In the genomic region with DNA sequence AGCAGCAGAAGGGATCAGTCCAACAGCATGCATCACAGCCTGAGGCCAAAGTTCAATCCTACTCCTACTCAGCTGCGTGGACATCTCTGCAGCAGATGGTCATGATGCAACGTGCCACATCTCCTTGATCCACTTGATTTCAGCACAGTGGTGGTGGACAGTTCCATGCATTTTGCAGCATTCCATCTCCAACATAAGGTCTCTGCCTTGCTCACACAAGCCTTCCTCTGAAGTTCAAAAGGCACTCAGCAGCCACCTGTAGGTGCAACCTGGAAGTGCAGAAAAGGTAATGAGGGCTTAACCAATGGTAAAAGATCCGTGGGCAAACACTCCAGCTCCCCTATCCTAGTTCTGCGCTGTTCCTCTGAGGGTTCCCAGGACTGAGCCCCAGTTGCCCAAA, we compare ENCODE assay signal across 9 cellular contexts. TPM values are rescaled to one million over a fixed set of nuclear protein-coding genes. Genes with fewer than 3 reads are reported as not detected.
DNase-seq lines count a peak whose midpoint lies in the region; ATAC-seq and TF ChIP-seq lines count a peak whose summit lies in the region.
"Had no signal": no experiment of that assay in that cellular context is flagged by ENCODE, and none has a peak within 500 bp of the region (broad histone marks: within the 10 kb centered on the region; RNA-seq: fewer than 3 reads in every experiment).

No MANE protein-coding gene starts in this region.

- H3K27ac ChIP-seq in left ventricle myocardium inferior (replicated peaks) (no peak overlapping the region), upper lobe of right lung (no peak overlapping the region)

- no peaks in the 10 kb centered on the region for H3K9me3 ChIP-seq in left ventricle myocardium inferior (replicated peaks)
- no peaks in the 10 kb centered on the region for H3K9me3 ChIP-seq in upper lobe of right lung

- H3K4me1 ChIP-seq in left ventricle myocardium inferior (no peaks in the 10 kb centered on the region), upper lobe of right lung (no peaks in the 10 kb centered on the region)

- H3K36me3 ChIP-seq in left ventricle myocardium inferior (no peaks in the 10 kb centered on the region), upper lobe of right lung (no peaks in the 10 kb centered on the region)

- H3K4me3 ChIP-seq in left ventricle myocardium inferior (no peak overlapping the region), foreskin fibroblast (ENCODE audit: low read depth in 1 of 2, low read length in 2 of 2) (no peak overlapping the region), upper lobe of right lung (no peak overlapping the region)

- DNase-seq in left ventricle myocardium inferior (no peak), cardiac septum (ENCODE audit: low spot score) (no peak), RPMI8226 (peak; percentile 14), foreskin fibroblast (peak; percentile 28 to 62), upper lobe of right lung (no peak), GM19238 (ENCODE audit: insufficient read length, low spot score) (no peak), NCI-H2029 (lab: John Stamatoyannopoulos, UW) (no peak)
- DNase-seq: stimulated activated naive CD8-positive, alpha-beta T cell treated with anti-CD3 and anti-CD28 coated beads, Interleukin-15, Interleukin-2, amounts not matched to agents 100 U/mL and 50 U/mL, for 24 hours had no signal

- TF ChIP-seq CTCF in left ventricle myocardium inferior (IDR thresholded peaks at IDR 0.05; ENCODE audit: borderline replicate concordance), result peak; percentile 27
- TF ChIP-seq CTCF in foreskin fibroblast (IDR thresholded peaks at IDR 0.05; ENCODE audit: low read depth, low read length), result no peak
- peak; percentile 16 for TF ChIP-seq CTCF in upper lobe of right lung (IDR thresholded peaks at IDR 0.05)

- intact Hi-C loops in left ventricle myocardium inferior (cut with micrococcal nuclease) (no loop called here), cardiac septum (cut with DNase I) (no loop called here), upper lobe of right lung (cut with DNase I) (no loop called here)

- peaks cover 42% of the 10 kb centered on the region for H3K27me3 ChIP-seq in left ventricle myocardium inferior (ENCODE audit: low read depth)
- no peaks in the 10 kb centered on the region for H3K27me3 ChIP-seq in upper lobe of right lung

- peak; percentile 62 for ATAC-seq in upper lobe of right lung
- ATAC-seq in GM21360 (IDR thresholded peaks at IDR 0.05; ENCODE audit: unreplicated experiment), result no peak
- ATAC-seq: stimulated activated naive CD8-positive, alpha-beta T cell treated with anti-CD3 and anti-CD28 coated beads, Interleukin-15, Interleukin-2, amounts not matched to agents 100 U/mL and 50 U/mL, for 24 hours had no signal

RNA-seq across cellular contexts. Expression of gene CHCHD3, which starts 57.5 kb away (rescaled TPM):
- total RNA-seq in left ventricle myocardium inferior, result 209 TPM
- 138 TPM for total RNA-seq in cardiac septum
- total RNA-seq in upper lobe of right lung, result 43.0 TPM

Comparison
In these comparisons a context has a peak if more than half of its experiments do, and no peak if none do; other contexts are left out.
1. DNase-seq: peak in RPMI8226 (single experiment) and foreskin fibroblast (2 of 2); none in left ventricle myocardium inferior (single experiment), cardiac septum (single experiment), upper lobe of right lung (single experiment), GM19238 (single experiment) and NCI-H2029 (single experiment).